ENCODE assay signal across 8 cellular contexts in the genomic region with DNA sequence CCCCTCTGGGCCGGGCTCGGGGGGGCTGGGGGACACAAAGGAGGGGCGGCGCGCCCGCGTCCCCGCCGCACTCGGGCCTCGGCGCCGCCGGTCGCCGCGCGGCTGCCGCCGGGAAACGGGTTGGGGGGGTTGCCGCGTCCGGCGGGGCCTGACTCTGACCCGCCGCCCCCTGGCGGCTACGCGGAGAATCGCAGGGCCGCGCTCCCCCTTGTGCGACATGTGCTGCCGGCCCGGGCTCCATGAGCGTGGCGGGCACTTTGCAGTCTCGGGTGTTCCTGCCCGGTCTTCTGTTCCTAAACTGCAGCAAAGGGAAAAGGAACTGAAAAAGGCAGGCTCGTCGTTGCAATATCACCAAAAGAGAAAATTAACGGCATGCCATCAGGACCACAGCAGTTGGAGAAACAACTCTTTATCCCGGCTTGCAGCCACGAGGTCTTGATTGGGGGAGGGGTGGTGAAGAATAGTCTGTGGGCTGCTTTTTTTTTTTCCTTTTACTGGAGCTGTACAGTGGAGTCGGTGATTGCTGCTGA. TPM values are rescaled to one million over a fixed set of nuclear protein-coding genes. Genes with fewer than 3 reads are reported as not detected.
A peak's percentile ranks its signal among the peaks of the same experiment; 100 is the strongest.
DNase-seq lines count a peak whose midpoint lies in the region; ATAC-seq and TF ChIP-seq lines count a peak whose summit lies in the region.

No MANE protein-coding gene starts in this region.

- H3K4me3 Mint-ChIP-seq in endodermal cell: peak overlapping the region; percentile 97

- H3K36me3 ChIP-seq in endodermal cell (ENCODE audit: control insufficient read depth, insufficient read depth, low read length): peaks cover 47% of the 10 kb centered on the region

- peaks cover 9% of the 10 kb centered on the region for H3K27me3 Mint-ChIP-seq in endodermal cell (ENCODE audit: insufficient read depth)

- no peaks in the 10 kb centered on the region for H3K9me3 ChIP-seq in endodermal cell (ENCODE audit: control insufficient read depth, low read length)

- peak overlapping the region; percentile 99 for H3K27ac Mint-ChIP-seq in endodermal cell

- 0% methylated on average over 45 of the region's 46 CpGs; no CpG with 5 or more reads in 1 of the 2 experiments for WGBS in endodermal cell (ENCODE audit: insufficient coverage in 1 of 2, insufficient read length in 1 of 2), 2 experiments

- peaks cover 22% of the 10 kb centered on the region for H3K4me1 Mint-ChIP-seq in endodermal cell

- peak overlapping the region; percentile 79 for H3K9ac ChIP-seq in endodermal cell (ENCODE audit: extremely low read depth, low read length, poor library complexity, severe bottlenecking)

- peaks cover 2% of the 10 kb centered on the region for H3K4me1 ChIP-seq in endodermal cell (ENCODE audit: control insufficient read depth, insufficient read depth, low read length)

- H3K27me3 ChIP-seq in endodermal cell (ENCODE audit: control insufficient read depth, insufficient read depth, low read length, poor library complexity, severe bottlenecking): peaks cover 5% of the 10 kb centered on the region

- peak overlapping the region; percentile 94 for H3K27ac ChIP-seq in endodermal cell (ENCODE audit: low read depth, low read length)

- H3K9me3 Mint-ChIP-seq in endodermal cell: no peaks in the 10 kb centered on the region

- DNase-seq in COLO668 (lab: John Stamatoyannopoulos, UW; ENCODE audit: unreplicated experiment): peak; percentile 99
- DNase-seq in HS-5 (ENCODE audit: low read depth): peak; percentile 32
- peak; percentile 89 for DNase-seq in NOMO-1 treated with DMSO at 0.1 percent for 48 hours (lab: John Stamatoyannopoulos, UW; ENCODE audit: unreplicated experiment)
- DNase-seq in activated CD8-positive, alpha-beta memory T cell treated with anti-CD3 and anti-CD28 coated beads, Interleukin-2, amount 50 U/mL, for 24 hours (ENCODE audit: extremely low read depth): peak; percentile 78
- DNase-seq in endodermal cell: peak; percentile 94
- peak; percentile 92 for DNase-seq in midbrain (lab: John Stamatoyannopoulos, UW)
- peak; percentile 78 to 83 for DNase-seq in stimulated activated CD8-positive, alpha-beta memory T cell treated with anti-CD3 and anti-CD28 coated beads, Interleukin-15, amount 100 ng/mL, for 4 hours (ENCODE audit: low read depth in 2 of 2)

- ATAC-seq in GM21360 (IDR thresholded peaks at IDR 0.05; ENCODE audit: unreplicated experiment): peak; percentile 43

- H3K36me3 Mint-ChIP-seq in endodermal cell (ENCODE audit: low read depth): peaks cover 50% of the 10 kb centered on the region

- TF ChIP-seq CTCF in endodermal cell (conservative IDR thresholded peaks at IDR 0.05): peak; percentile 92

- H3K4me3 ChIP-seq in endodermal cell (ENCODE audit: low read length): peak overlapping the region; percentile 88

RNA-seq across cellular contexts. Expression of a gene that starts 1.5 kb away (rescaled TPM):
- 10 to 100 TPM; 22.8 to 23.0 TPM for total RNA-seq in endodermal cell
- 22.8 TPM for polyA plus RNA-seq in endodermal cell (2013, experiment 1 of 2)
- 23.4 TPM for polyA plus RNA-seq in endodermal cell (2013, experiment 2 of 2)

RNA-seq across cellular contexts. Expression of a gene that starts 49.5 kb away (rescaled TPM):
- under 1 TPM; 0.22 to 0.51 TPM for total RNA-seq in endodermal cell
- 0.36 TPM for polyA plus RNA-seq in endodermal cell (2013, experiment 1 of 2)
- polyA plus RNA-seq in endodermal cell (2013, experiment 2 of 2): 0.70 TPM

Comparison
In these comparisons a context has a peak if more than half of its experiments do, and no peak if none do; other contexts are left out.
1. Peak in every context shown above with its lines: DNase-seq, ATAC-seq, H3K4me3 ChIP-seq and H3K27ac ChIP-seq.
2. DNase-seq: peak in every context shown above with its lines; median percentile 99 in COLO668; 94 in endodermal cell; 92 in midbrain; 89 in NOMO-1 treated with DMSO at 0.1 percent for 48 hours; 80 in stimulated activated CD8-positive, alpha-beta memory T cell treated with anti-CD3 and anti-CD28 coated beads, Interleukin-15, amount 100 ng/mL, for 4 hours; 78 in activated CD8-positive, alpha-beta memory T cell treated with anti-CD3 and anti-CD28 coated beads, Interleukin-2, amount 50 U/mL, for 24 hours; 32 in HS-5.